ENCODE assay signal across 1 cellular context in genomic region chr17:17836250-17836817, GRCh38.
TF ChIP-seq lines count a peak whose summit lies in the region.

No MANE protein-coding gene starts in this region.

TF ChIP-seq in GM12878, 131 proteins besides CTCF, POLR2A, EP300 and RAD21 (continued from another document):
- TF ChIP-seq SKIL (IDR thresholded peaks at IDR 0.05; ENCODE audit: low read depth, poor library complexity, severe bottlenecking), result no peak
- TF ChIP-seq CREB1 (IDR thresholded peaks at IDR 0.05; ENCODE audit: low read depth), result peak; percentile 87
- no peak for TF ChIP-seq SP1 (IDR thresholded peaks at IDR 0.05; ENCODE audit: low read depth, low read length)
- TF ChIP-seq CHD1 (IDR thresholded peaks at IDR 0.05; ENCODE audit: low read depth, low read length), result no peak
- peak; percentile 50; the same call in 1 of the 2 replicates for TF ChIP-seq RB1 (IDR thresholded peaks at IDR 0.05; ENCODE audit: borderline replicate concordance)
- TF ChIP-seq SMAD1 (IDR thresholded peaks at IDR 0.05; ENCODE audit: low read depth, partially characterized antibody), result no peak
- no peak; the same call in 1 of the 2 replicates for TF ChIP-seq CHD2 (IDR thresholded peaks at IDR 0.05; ENCODE audit: borderline replicate concordance, low read depth, low read length)
- TF ChIP-seq NRF1 (conservative IDR thresholded peaks at IDR 0.05; ENCODE audit: low read depth, low read length), result peak; percentile 93
- TF ChIP-seq TARDBP (IDR thresholded peaks at IDR 0.05; ENCODE audit: borderline replicate concordance), result no peak
- TF ChIP-seq ATF7 (IDR thresholded peaks at IDR 0.05; ENCODE audit: low read depth), result peak; percentile 94
- no peak for TF ChIP-seq YBX1 (IDR thresholded peaks at IDR 0.05)
- peak; percentile 72 for TF ChIP-seq IKZF1 (conservative IDR thresholded peaks at IDR 0.05)
- TF ChIP-seq SMARCA5 (IDR thresholded peaks at IDR 0.05), result peak; percentile 97
- TF ChIP-seq GATAD2B (conservative IDR thresholded peaks at IDR 0.05; ENCODE audit: low read depth), result peak; percentile 92
- peak; percentile 26; the same call in 1 of the 3 replicates for TF ChIP-seq POU2F2 (IDR thresholded peaks at IDR 0.05; ENCODE audit: borderline replicate concordance, low read depth, low read length)
- TF ChIP-seq USF1 (IDR thresholded peaks at IDR 0.05; ENCODE audit: borderline replicate concordance, extremely low read length, insufficient read depth, low read depth, low read length), result peak; percentile 3
- peak; percentile 69 for TF ChIP-seq KLF5 (IDR thresholded peaks at IDR 0.05; ENCODE audit: partially characterized antibody)
- TF ChIP-seq ZNF207 (IDR thresholded peaks at IDR 0.05; ENCODE audit: borderline replicate concordance), result no peak; the same call in 1 of the 2 replicates
- TF ChIP-seq TAF1 (IDR thresholded peaks at IDR 0.05; ENCODE audit: borderline replicate concordance, low read depth, low read length), result peak; percentile 62; the same call in 1 of the 2 replicates
- no peak for TF ChIP-seq ZNF24 (IDR thresholded peaks at IDR 0.05)
- no peak for TF ChIP-seq HDGF (IDR thresholded peaks at IDR 0.05)
- TF ChIP-seq HCFC1 (IDR thresholded peaks at IDR 0.05; ENCODE audit: low read length), result 0 out of 2 replicates have a peak, but pooled peaks have one; percentile 25
- peak; percentile 83 for TF ChIP-seq CREM (IDR thresholded peaks at IDR 0.05; ENCODE audit: low read depth)
- TF ChIP-seq HDAC2 (IDR thresholded peaks at IDR 0.05), result no peak
- peak; percentile 92; the same call in 1 of the 2 replicates for TF ChIP-seq LARP7 (IDR thresholded peaks at IDR 0.05)
- peak; percentile 78 for TF ChIP-seq TBL1XR1 (IDR thresholded peaks at IDR 0.05; ENCODE audit: low read depth, low read length)
- peak; percentile 50; the same call in 1 of the 2 replicates for TF ChIP-seq PAX5 (IDR thresholded peaks at IDR 0.05; ENCODE audit: borderline replicate concordance, low read depth, low read length)
- TF ChIP-seq NKRF (conservative IDR thresholded peaks at IDR 0.05), result peak; percentile 79
- TF ChIP-seq PKNOX1 (IDR thresholded peaks at IDR 0.05), result peak; percentile 35; the same call in 1 of the 2 replicates
- no peak for TF ChIP-seq POLR2AphosphoS2 (IDR thresholded peaks at IDR 0.05; ENCODE audit: low read depth, low read length)
- TF ChIP-seq FOXK2 (IDR thresholded peaks at IDR 0.05), result no peak
- peak; percentile 51; the same call in 1 of the 2 replicates for TF ChIP-seq YY1 (IDR thresholded peaks at IDR 0.05; ENCODE audit: low read depth, low read length)
- TF ChIP-seq NFIC (IDR thresholded peaks at IDR 0.05; ENCODE audit: low read depth, low read length), result no peak
- TF ChIP-seq ATF2 (IDR thresholded peaks at IDR 0.05; ENCODE audit: low read length), result no peak
- TF ChIP-seq POLR2AphosphoS5 (IDR thresholded peaks at IDR 0.05; ENCODE audit: low read length), result peak; percentile 87
- TF ChIP-seq NBN (IDR thresholded peaks at IDR 0.05), result 0 out of 2 replicates have a peak, but pooled peaks have one; percentile 57
- no peak for TF ChIP-seq BCL3 (IDR thresholded peaks at IDR 0.05; ENCODE audit: borderline replicate concordance, insufficient read depth, low read depth, low read length, poor library complexity, severe bottlenecking)
- no peak for TF ChIP-seq E2F4 (IDR thresholded peaks at IDR 0.05; ENCODE audit: low read depth, low read length)
- peak; percentile 54; the same call in 1 of the 2 replicates for TF ChIP-seq JUND (IDR thresholded peaks at IDR 0.05; ENCODE audit: low read depth, low read length)
- TF ChIP-seq RFX5 (IDR thresholded peaks at IDR 0.05; ENCODE audit: low read depth, low read length), result peak; percentile 49; the same call in 1 of the 2 replicates
TF ChIP-seq in GM12878: peak in this region for 30.
